In genomic region chr7:22082886-22083710, GRCh38 we compare ENCODE assay signal across 8 cellular contexts.
DNase-seq lines count a peak whose midpoint lies in the region; TF ChIP-seq lines count a peak whose summit lies in the region.

No MANE protein-coding gene starts in this region.

- H3K4me1 ChIP-seq in mucosa of stomach (ENCODE audit: control insufficient read depth, insufficient read depth, low read length), result peaks cover 5% of the 10 kb centered on the region

- H3K9ac ChIP-seq in mucosa of stomach (ENCODE audit: low read length), result peak overlapping the region; percentile 77

- no peaks in the 10 kb centered on the region for H3K36me3 ChIP-seq in mucosa of stomach (ENCODE audit: control insufficient read depth, insufficient read depth, low read length)

- TF ChIP-seq CTCF in GM20000 (IDR thresholded peaks at IDR 0.05; ENCODE audit: extremely low read depth, missing control alignments), result peak; percentile 97

- DNase-seq in COLO668 (lab: John Stamatoyannopoulos, UW; ENCODE audit: unreplicated experiment) (peak; percentile 94), GM20000 (ENCODE audit: low spot score) (peak; percentile 91), HS-27A (ENCODE audit: low read depth) (peak; percentile 48), NOMO-1 treated with dmso at 0.1 percent for 144 hours (lab: John Stamatoyannopoulos, UW; ENCODE audit: unreplicated experiment) (peak; percentile 75), activated T-cell treated with anti-CD3 and anti-CD28 coated beads for 48 hours (ENCODE audit: low read depth) (peak; percentile 79), erythroblast (lab: John Stamatoyannopoulos, UW) (peak; percentile 64 to 71)
- DNase-seq in stimulated activated CD8-positive, alpha-beta memory T cell treated with anti-CD3 and anti-CD28 coated beads, Interleukin-4, amount 100 ng/mL, for 4 hours (ENCODE audit: low read depth in 2 of 2, low spot score in 1 of 2), result peak; percentile 56 to 60

- H3K4me3 ChIP-seq in mucosa of stomach (ENCODE audit: low read length), result peak overlapping the region; percentile 69

- no peak for TF ChIP-seq POLR2A in erythroblast (IDR thresholded peaks at IDR 0.05; ENCODE audit: low read length)

- H3K9me3 ChIP-seq in mucosa of stomach (ENCODE audit: control insufficient read depth, low read length), result no peaks in the 10 kb centered on the region

- H3K27me3 ChIP-seq in mucosa of stomach (ENCODE audit: control insufficient read depth, insufficient read depth, low read length), result no peaks in the 10 kb centered on the region

Comparison
In these comparisons a context has a peak if more than half of its experiments do, and no peak if none do; other contexts are left out.
1. Peak in every context shown above with its lines: DNase-seq and H3K4me3 ChIP-seq.